Comparison of ENCODE assay signal across 29 cellular contexts in the genomic region with DNA sequence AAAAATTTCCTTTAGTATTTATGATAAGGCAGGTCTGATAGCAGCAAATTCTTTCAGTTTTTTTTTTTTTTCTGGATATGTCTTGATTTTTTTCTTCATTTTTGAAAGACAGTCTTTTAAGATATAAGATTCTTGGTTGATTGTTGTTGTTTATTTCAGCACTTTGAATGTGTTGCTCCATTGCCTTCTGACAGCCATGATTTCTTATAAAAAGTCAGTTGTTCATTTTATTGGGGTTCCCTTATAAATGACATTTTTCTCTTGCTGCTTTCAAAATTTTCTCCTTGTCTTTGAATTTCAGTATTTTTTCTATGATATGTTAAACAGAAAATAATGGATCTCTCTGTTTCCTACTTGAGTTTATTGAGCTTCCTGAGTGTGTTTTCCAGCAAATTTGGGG.
"Had no signal": no experiment of that assay in that cellular context is flagged by ENCODE, and none has a peak within 500 bp of the region (broad histone marks: within the 10 kb centered on the region; RNA-seq: fewer than 3 reads in every experiment).

No MANE protein-coding gene starts in this region.

- H3K27me3 ChIP-seq: colonic mucosa, dorsolateral prefrontal cortex, esophagus muscularis mucosa, esophagus squamous epithelium, foreskin keratinocyte, gastrocnemius medialis, gastroesophageal sphincter, heart left ventricle, heart right ventricle had no signal

- H3K36me3 ChIP-seq: colonic mucosa, esophagus muscularis mucosa, esophagus squamous epithelium, gastrocnemius medialis, gastroesophageal sphincter, heart left ventricle, heart right ventricle had no signal

- H3K27me3 Mint-ChIP-seq: dendritic cell treated with granulocyte-macrophage colony-stimulating factor and Interleukin-4, amounts not matched to agents 40 ng/mL and 50 ng/mL, for 4 days; effector memory CD8-positive, alpha-beta T cell had no signal

- DNase-seq: colonic mucosa; cortex of kidney; dermis blood vessel endothelial cell; dorsolateral prefrontal cortex; effector CD4-positive, alpha-beta T cell; effector CD8-positive, alpha-beta T cell; effector memory CD4-positive, alpha-beta T cell; effector memory CD8-positive, alpha-beta T cell; endodermal cell; erythroblast; esophagus squamous epithelium; foreskin fibroblast; foreskin keratinocyte; foreskin melanocyte; gastrocnemius medialis; glutamatergic neuron; head of caudate nucleus; heart left ventricle; heart right ventricle had no signal

- H3K4me3 Mint-ChIP-seq: dendritic cell treated with granulocyte-macrophage colony-stimulating factor and Interleukin-4, amounts not matched to agents 40 ng/mL and 50 ng/mL, for 4 days; effector memory CD8-positive, alpha-beta T cell; endodermal cell had no signal

- H3K27ac ChIP-seq: colonic mucosa, coronary artery, dorsolateral prefrontal cortex, epithelial cell of prostate, esophagus muscularis mucosa, esophagus squamous epithelium, foreskin keratinocyte, gastrocnemius medialis, gastroesophageal sphincter, heart left ventricle, heart right ventricle had no signal

- H3K27ac Mint-ChIP-seq: dendritic cell treated with granulocyte-macrophage colony-stimulating factor and Interleukin-4, amounts not matched to agents 40 ng/mL and 50 ng/mL, for 4 days; effector memory CD8-positive, alpha-beta T cell; endodermal cell had no signal

- H3K4me1 ChIP-seq: colonic mucosa, esophagus muscularis mucosa, esophagus squamous epithelium, foreskin keratinocyte, gastrocnemius medialis, gastroesophageal sphincter, heart left ventricle, heart right ventricle had no signal

- H3K9me3 ChIP-seq: colonic mucosa, gastrocnemius medialis had no signal

- H3K4me3 ChIP-seq: colonic mucosa, coronary artery, dorsolateral prefrontal cortex, esophagus muscularis mucosa, esophagus squamous epithelium, gastrocnemius medialis, gastroesophageal sphincter, heart left ventricle, heart right ventricle had no signal

- ATAC-seq: effector memory CD8-positive, alpha-beta T cell; esophagus mucosa; foreskin keratinocyte; gastrocnemius medialis; gastroesophageal sphincter; heart left ventricle; heart right ventricle had no signal

- FAIRE-seq: colon, endometrium, endothelial cell of umbilical vein, frontal cortex had no signal
